Comparison of ENCODE assay signal across 8 cellular contexts in genomic region chr4:18021720-18022571, GRCh38. TPM values are rescaled to one million over a fixed set of nuclear protein-coding genes. Genes with fewer than 3 reads are reported as not detected.
A peak's percentile ranks its signal among the peaks of the same experiment; 100 is the strongest.
DNase-seq lines count a peak whose midpoint lies in the region; ATAC-seq, FAIRE-seq and TF ChIP-seq lines count a peak whose summit lies in the region.

Gene LCORL, minus strand, starts transcription at chr4:18021755. Its CDS starts 4 bp downstream, at chr4:18021751.

- H3K9ac ChIP-seq in HUES64 (ENCODE audit: low read depth, low read length) (peak within 1 kb of the TSS; percentile 91), OCI-LY1 (ENCODE audit: low read length) (peak within 1 kb of the TSS; percentile 87)

- H3K27me3 ChIP-seq in HUES64 (ENCODE audit: insufficient read depth, low read length) (peaks cover 31% of the 10 kb centered on the region), OCI-LY1 (ENCODE audit: insufficient read depth, low read length) (no peaks in the 10 kb centered on the region)

- peak; percentile 11 for FAIRE-seq in D721Med (lab: Jason Lieb, UNC)

- TF ChIP-seq CTCF in D721Med (IDR thresholded peaks at IDR 0.05; ENCODE audit: insufficient read depth, missing control alignments) = peak; percentile 5
- TF ChIP-seq CTCF in OCI-LY1 (IDR thresholded peaks at IDR 0.05; ENCODE audit: low read length) = no peak

- H3K4me3 ChIP-seq in HUES64 (ENCODE audit: low read length) (peak within 1 kb of the TSS; percentile 92), OCI-LY1 (ENCODE audit: low read depth, low read length, poor library complexity, severe bottlenecking) (peak within 1 kb of the TSS; percentile 91)

- H3K9me2 ChIP-seq in OCI-LY1 (ENCODE audit: low read depth, low read length) = no peaks in the 10 kb centered on the region

- ATAC-seq in GM21447 (IDR thresholded peaks at IDR 0.05; ENCODE audit: unreplicated experiment) = peak; percentile 76

- peak within 1 kb of the TSS; percentile 90 for H3K4me2 ChIP-seq in OCI-LY1 (ENCODE audit: low read length)

- peak; percentile 38 for DNase-seq in D721Med (ENCODE audit: insufficient read length, low spot score)
- peak; percentile 82 for DNase-seq in activated T-cell treated with anti-CD3 and anti-CD28 coated beads for 24 hours (ENCODE audit: low read depth)
- DNase-seq in epidermal melanocyte (ENCODE audit: insufficient read length, low spot score) = peak; percentile 55
- peak; percentile 91 for DNase-seq in middle frontal gyrus (ENCODE audit: extremely low spot score, low spot score)
- DNase-seq in stimulated activated CD8-positive, alpha-beta memory T cell treated with anti-CD3 and anti-CD28 coated beads, Interleukin-2, amount 100 ng/mL, for 48 hours (ENCODE audit: low read depth in 2 of 2) = peak; percentile 77 to 80

- H3K79me2 ChIP-seq in OCI-LY1 (ENCODE audit: insufficient read depth, low read length) = peaks cover 36% of the 10 kb centered on the region

- no peaks in the 10 kb centered on the region for H4K20me1 ChIP-seq in OCI-LY1 (ENCODE audit: insufficient read depth, low read length)

- H3K4me1 ChIP-seq in HUES64 (ENCODE audit: insufficient read depth, low read length) (peaks cover 9% of the 10 kb centered on the region; the same call in 1 of the 2 replicates), OCI-LY1 (ENCODE audit: insufficient read depth, low read length, severe bottlenecking) (peaks cover 18% of the 10 kb centered on the region)

- under 1% methylated on average over 63 of the region's 71 CpGs for WGBS in HUES64

- H3K9me3 ChIP-seq in HUES64 (ENCODE audit: insufficient read depth, low read depth, low read length) = no peaks in the 10 kb centered on the region
- H3K9me3 ChIP-seq in OCI-LY1 (ENCODE audit: low read length) = no peaks in the 10 kb centered on the region

- no peaks in the 10 kb centered on the region for H3F3A ChIP-seq in OCI-LY1 (ENCODE audit: insufficient read depth, low read length)

- H3K36me3 ChIP-seq in HUES64 (ENCODE audit: insufficient read depth, low read length) (no peaks in the 10 kb centered on the region), OCI-LY1 (ENCODE audit: insufficient read depth, low read length) (no peaks in the 10 kb centered on the region)

- peak within 1 kb of the TSS; percentile 23; the same call in 1 of the 2 replicates for H2AFZ ChIP-seq in OCI-LY1 (ENCODE audit: low read length)

- H3K27ac ChIP-seq in HUES64 (ENCODE audit: low read depth, low read length) (peak within 1 kb of the TSS; percentile 91), OCI-LY1 (ENCODE audit: low read depth, low read length, poor library complexity, severe bottlenecking) (peak within 1 kb of the TSS; percentile 23)

RNA-seq across cellular contexts. Expression of gene LCORL, which starts in this region (rescaled TPM):
- 8.4 TPM for polyA plus RNA-seq in HUES64 (2013, experiment 1 of 2)
- 15.7 TPM for polyA plus RNA-seq in HUES64 (2013, experiment 2 of 2)

Comparison
In these comparisons a context has a peak if more than half of its experiments do, and no peak if none do; other contexts are left out.
1. Peak in every context shown above with its lines: DNase-seq, ATAC-seq, H3K4me3 ChIP-seq and H3K27ac ChIP-seq.
2. DNase-seq: peak in every context shown above with its lines; median percentile 91 in middle frontal gyrus; 82 in activated T-cell treated with anti-CD3 and anti-CD28 coated beads for 24 hours; 78 in stimulated activated CD8-positive, alpha-beta memory T cell treated with anti-CD3 and anti-CD28 coated beads, Interleukin-2, amount 100 ng/mL, for 48 hours; 55 in epidermal melanocyte; 38 in D721Med.